In the genomic region with DNA sequence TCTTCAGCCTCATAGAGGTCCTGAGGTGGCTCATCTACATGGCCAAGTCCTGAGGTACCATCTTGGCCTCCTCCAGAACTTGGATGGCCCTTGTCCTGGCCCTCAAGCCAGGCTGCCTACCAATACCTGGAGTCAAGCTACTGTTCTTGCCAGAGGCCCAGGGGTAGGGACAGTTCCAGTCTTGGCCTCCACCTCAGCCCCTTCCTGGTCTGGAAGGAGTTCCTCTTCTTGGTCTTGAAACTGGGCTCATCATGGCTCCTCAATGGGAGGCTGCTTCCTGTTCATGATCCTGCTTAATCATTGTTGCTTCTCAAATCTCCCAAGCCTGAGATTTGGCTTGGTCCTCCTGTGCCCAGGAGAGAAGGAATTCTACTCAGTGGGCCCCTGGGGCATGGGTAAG, we compare ENCODE assay signal across 1 cellular context.
A peak's percentile ranks its signal among the peaks of the same experiment; 100 is the strongest.
TF ChIP-seq lines count a peak whose summit lies in the region.

No MANE protein-coding gene starts in this region.

TF ChIP-seq in K562, 482 proteins besides CTCF, POLR2A, EP300 and RAD21:
- TF ChIP-seq SPI1 (IDR thresholded peaks at IDR 0.05; ENCODE audit: borderline replicate concordance, low read depth, low read length) (peak; percentile 58; the same call in 1 of the 2 replicates), RBM39 (optimal IDR thresholded peaks at IDR 0.05; ENCODE audit: low read depth, low read length) (no peak), TAF9B (IDR thresholded peaks at IDR 0.05; ENCODE audit: partially characterized antibody) (no peak)
